Comparison of ENCODE assay signal across 29 cellular contexts in genomic region chr19:8105471-8105870, GRCh38. TPM values are rescaled to one million over a fixed set of nuclear protein-coding genes. Genes with fewer than 3 reads are reported as not detected.
DNase-seq lines count a peak whose midpoint lies in the region; FAIRE-seq and TF ChIP-seq lines count a peak whose summit lies in the region.
"Had no signal": no experiment of that assay in that cellular context is flagged by ENCODE, and none has a peak within 500 bp of the region (broad histone marks: within the 10 kb centered on the region; RNA-seq: fewer than 3 reads in every experiment).

No MANE protein-coding gene starts in this region.

- no peaks in the 10 kb centered on the region for H3K4me1 Mint-ChIP-seq in astrocyte (ENCODE audit: low read depth, unreplicated experiment)
- H3K4me1 Mint-ChIP-seq: CD14-positive monocyte; CD4-positive, alpha-beta memory T cell; CD4-positive, CD25-positive, alpha-beta regulatory T cell; CD8-positive, alpha-beta memory T cell had no signal

- no peak overlapping the region for H3K27ac ChIP-seq in astrocyte (ENCODE audit: low read depth, low read length)
- H3K27ac ChIP-seq in hepatocyte = peak overlapping the region; percentile 48
- peak overlapping the region; percentile 31 for H3K27ac ChIP-seq in smooth muscle cell (ENCODE audit: low read depth)
- H3K27ac ChIP-seq: BLaER1 had no signal

- peaks cover 4% of the 10 kb centered on the region for H3K9me3 Mint-ChIP-seq in astrocyte (ENCODE audit: unreplicated experiment)

- H3K27me3 ChIP-seq in astrocyte (ENCODE audit: insufficient read depth, low read length) (no peaks in the 10 kb centered on the region), hepatocyte (no peaks in the 10 kb centered on the region), smooth muscle cell (ENCODE audit: low read depth) (no peaks in the 10 kb centered on the region)
- H3K27me3 ChIP-seq: BE2C, BLaER1 had no signal

- H3K27me3 Mint-ChIP-seq in astrocyte (ENCODE audit: low read depth, unreplicated experiment) = peaks cover 13% of the 10 kb centered on the region
- H3K27me3 Mint-ChIP-seq: CD4-positive, CD25-positive, alpha-beta regulatory T cell had no signal

- WGBS in hepatocyte (ENCODE audit: low lambda C conversion rate, missing lambda C conversion rate) = 86% methylated on average over 2 of the region's 2 CpGs
- WGBS in smooth muscle cell (ENCODE audit: low lambda C conversion rate) = 78% methylated on average over 2 of the region's 2 CpGs

- H3K79me2 ChIP-seq in astrocyte (ENCODE audit: insufficient read depth, low read length) = no peaks in the 10 kb centered on the region
- H3K79me2 ChIP-seq in hepatocyte = no peaks in the 10 kb centered on the region
- H3K79me2 ChIP-seq in smooth muscle cell (ENCODE audit: low read depth) = no peaks in the 10 kb centered on the region

- no peak overlapping the region for H3K4me3 Mint-ChIP-seq in astrocyte (ENCODE audit: unreplicated experiment)
- H3K4me3 Mint-ChIP-seq: CD14-positive monocyte; CD4-positive, alpha-beta memory T cell; CD4-positive, CD25-positive, alpha-beta regulatory T cell; CD8-positive, alpha-beta memory T cell had no signal

- H3K9me3 ChIP-seq in astrocyte (ENCODE audit: insufficient read depth, low read depth, low read length) = no peaks in the 10 kb centered on the region
- H3K9me3 ChIP-seq in hepatocyte (ENCODE audit: low read depth) = no peaks in the 10 kb centered on the region
- H3K9me3 ChIP-seq in smooth muscle cell (replicated peaks; ENCODE audit: low read depth) = no peaks in the 10 kb centered on the region
- H3K9me3 ChIP-seq: BE2C, BLaER1 had no signal

- H2AFZ ChIP-seq in astrocyte (ENCODE audit: low read depth, low read length) (no peak overlapping the region), hepatocyte (no peak overlapping the region), smooth muscle cell (ENCODE audit: low read depth) (no peak overlapping the region)

- no peaks in the 10 kb centered on the region for H3K36me3 ChIP-seq in astrocyte (ENCODE audit: insufficient read depth, low read length)
- H3K36me3 ChIP-seq in hepatocyte (replicated peaks; ENCODE audit: insufficient read depth, low read depth) = no peaks in the 10 kb centered on the region
- H3K36me3 ChIP-seq in smooth muscle cell (ENCODE audit: low read depth) = no peaks in the 10 kb centered on the region
- H3K36me3 ChIP-seq: BE2C, BLaER1 had no signal

- H3K9ac ChIP-seq in astrocyte (ENCODE audit: low read length) (no peak overlapping the region), smooth muscle cell (ENCODE audit: low read depth) (no peak overlapping the region)
- H3K9ac ChIP-seq: BLaER1 had no signal

- H4K20me1 ChIP-seq in astrocyte (ENCODE audit: insufficient read depth, low read length) (no peaks in the 10 kb centered on the region), hepatocyte (ENCODE audit: insufficient read depth, poor library complexity, severe bottlenecking) (no peaks in the 10 kb centered on the region), smooth muscle cell (ENCODE audit: low read depth) (no peaks in the 10 kb centered on the region)
- H4K20me1 ChIP-seq: BLaER1 had no signal

- DNase-seq in astrocyte (ENCODE audit: low read depth) = no peak
- no peak for DNase-seq in hepatocyte (ENCODE audit: low spot score)
- DNase-seq in smooth muscle cell (lab: John Stamatoyannopoulos, UW; ENCODE audit: unreplicated experiment) = no peak
- DNase-seq in NCI-H748 (lab: John Stamatoyannopoulos, UW; ENCODE audit: unreplicated experiment) = no peak
- DNase-seq in activated CD4-positive, alpha-beta T cell treated with anti-CD3 and anti-CD28 coated beads for 48 hours = no peak
- DNase-seq: 8988T; ACHN; BE2C; C1 segment of cervical spinal cord; CD4-positive, alpha-beta memory T cell; CD4-positive, CD25-positive, alpha-beta regulatory T cell; CD8-positive, alpha-beta memory T cell; COR-L47; DMS 273 treated with DMSO at 0.1 percent for 48 hours; DMS153; DMS53; DMS79; DND-41; EL; GDM1 had no signal

- FAIRE-seq in astrocyte (lab: Jason Lieb, UNC) = no peak
- FAIRE-seq: A204.1, GM12878, GM12892, GM18507 had no signal

- no peaks in the 10 kb centered on the region for H3F3A ChIP-seq in smooth muscle cell (ENCODE audit: low read depth)

- TF ChIP-seq CTCF in astrocyte (IDR thresholded peaks at IDR 0.05; ENCODE audit: insufficient read depth, low read depth, low read length) (no peak), hepatocyte (IDR thresholded peaks at IDR 0.05; ENCODE audit: poor library complexity) (no peak), smooth muscle cell (IDR thresholded peaks at IDR 0.05; ENCODE audit: borderline replicate concordance, insufficient read depth, poor library complexity, severe bottlenecking) (no peak)

- H3K4me3 ChIP-seq in astrocyte (ENCODE audit: insufficient read depth, low read depth, low read length) = no peak overlapping the region
- H3K4me3 ChIP-seq in hepatocyte = no peak overlapping the region
- H3K4me3 ChIP-seq in smooth muscle cell = no peak overlapping the region
- H3K4me3 ChIP-seq: BLaER1, GM12878 had no signal

- H3K4me2 ChIP-seq in astrocyte (ENCODE audit: low read length) (no peak overlapping the region), hepatocyte (no peak overlapping the region), smooth muscle cell (no peak overlapping the region)
- H3K4me2 ChIP-seq: BLaER1 had no signal

- H3K36me3 Mint-ChIP-seq in astrocyte (ENCODE audit: low read depth, unreplicated experiment) = peaks cover 2% of the 10 kb centered on the region
- H3K36me3 Mint-ChIP-seq: CD14-positive monocyte; CD4-positive, alpha-beta memory T cell; CD4-positive, CD25-positive, alpha-beta regulatory T cell; CD8-positive, alpha-beta memory T cell had no signal

- H3K9me2 ChIP-seq in hepatocyte (replicated peaks; ENCODE audit: insufficient read depth) = no peaks in the 10 kb centered on the region

- H3K4me1 ChIP-seq in astrocyte (ENCODE audit: insufficient read depth, low read length) (no peaks in the 10 kb centered on the region), hepatocyte (ENCODE audit: insufficient read depth) (no peaks in the 10 kb centered on the region), smooth muscle cell (ENCODE audit: low read depth) (no peaks in the 10 kb centered on the region)
- H3K4me1 ChIP-seq: BE2C, BLaER1 had no signal

- H3K27ac Mint-ChIP-seq in astrocyte (ENCODE audit: unreplicated experiment) = peak overlapping the region; percentile 63
- H3K27ac Mint-ChIP-seq: CD4-positive, alpha-beta memory T cell; CD4-positive, CD25-positive, alpha-beta regulatory T cell; CD8-positive, alpha-beta memory T cell had no signal

RNA-seq across cellular contexts. Expression of gene FBN3, which starts 43.9 kb away (rescaled TPM):
- 0.53 and 1.00 TPM in 2 replicates for total RNA-seq in astrocyte
- total RNA-seq in hepatocyte = 9.4 and 11.5 TPM in 2 replicates
- polyA plus RNA-seq in hepatocyte = 6.4 and 7.5 TPM in 2 replicates
- total RNA-seq in smooth muscle cell = not detected in 2 replicates
- not detected in 2 replicates for polyA plus RNA-seq in smooth muscle cell
- total RNA-seq: CD4-positive, alpha-beta memory T cell; CD8-positive, alpha-beta memory T cell; Daoy had no signal
- polyA plus RNA-seq: AG04450; CD14-positive monocyte; CD4-positive, alpha-beta memory T cell; CD4-positive, CD25-positive, alpha-beta regulatory T cell; CD8-positive, alpha-beta memory T cell; GM12878 had no signal

RNA-seq across cellular contexts. Expression of gene CCL25, which starts 52.9 kb away (rescaled TPM):
- total RNA-seq in astrocyte = not detected in 2 replicates
- 1.2 TPM in 1 of 2 replicates, not detected in the other for total RNA-seq in hepatocyte
- polyA plus RNA-seq in hepatocyte = 2.1 TPM in 1 of 2 replicates, not detected in the other
- total RNA-seq in smooth muscle cell = not detected in 2 replicates
- polyA plus RNA-seq in smooth muscle cell = 0.91 TPM in 1 of 2 replicates, not detected in the other
- total RNA-seq: A673; CD4-positive, alpha-beta memory T cell; CD4-positive, CD25-positive, alpha-beta regulatory T cell; CD8-positive, alpha-beta memory T cell; Daoy had no signal
- polyA plus RNA-seq: AG04450; CD14-positive monocyte; CD4-positive, alpha-beta memory T cell; CD8-positive, alpha-beta memory T cell had no signal
